Comparison of ENCODE assay signal across 18 cellular contexts in the genomic region with DNA sequence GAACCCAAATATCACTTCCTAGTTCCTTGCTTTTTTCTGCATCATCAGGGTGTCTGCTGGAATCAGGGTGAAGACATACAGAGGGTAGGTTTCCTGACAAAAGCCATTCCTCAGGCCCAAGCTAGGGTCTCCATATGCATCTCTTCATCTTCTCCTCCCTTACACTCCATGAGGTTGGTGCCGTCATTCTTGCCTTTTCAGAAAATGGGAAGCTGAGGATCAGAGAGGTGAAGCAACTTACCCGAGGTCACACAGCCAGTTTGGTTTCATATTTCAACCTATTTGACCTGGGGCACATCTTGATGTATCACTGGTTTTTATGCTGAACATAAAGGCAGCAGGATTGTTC.
"Had no signal": no experiment of that assay in that cellular context is flagged by ENCODE, and none has a peak within 500 bp of the region (broad histone marks: within the 10 kb centered on the region; RNA-seq: fewer than 3 reads in every experiment).

No MANE protein-coding gene starts in this region.

- ATAC-seq: activated T-cell treated with anti-CD3 and anti-CD28 coated beads, Interleukin-2, amount 50 U/mL, for 4 hours; PC-3; T-helper 17 cell had no signal

- FAIRE-seq: astrocyte had no signal

- H3K4me2 ChIP-seq: KMS-11 had no signal

- DNase-seq: activated CD4-positive, alpha-beta memory T cell treated with anti-CD3 and anti-CD28 coated beads for 36 hours; activated CD4-positive, alpha-beta T cell treated with anti-CD3 and anti-CD28 coated beads, Interleukin-2, amount 10 ng/mL, durations not matched to agents 7 days and 5 days; activated CD4-positive, CD25-positive, alpha-beta regulatory T cell; activated CD8-positive, alpha-beta memory T cell treated with anti-CD3 and anti-CD28 coated beads for 24 hours; activated gamma-delta T cell; activated naive CD4-positive, alpha-beta T cell treated with anti-CD3 and anti-CD28 coated beads for 36 hours; activated T-cell treated with anti-CD3 and anti-CD28 coated beads, Interleukin-2, amount 50 U/mL, for 4 hours; cerebellar nuclear complex; MV-4-11; NCI-H1436; NCI-H2029 treated with DMSO at 0.1 percent for 48 hours; NCI-H510A treated with DMSO at 0.1 percent for 48 hours; PC-3; SHP77 treated with DMSO at 0.1 percent for 48 hours; T-helper 17 cell; T-helper 9 cell had no signal

- H3K9ac ChIP-seq: KMS-11 had no signal

- H3K27ac ChIP-seq: KMS-11 had no signal
